Comparison of ENCODE assay signal across 1 cellular context in genomic region chr7:92279429-92280031, GRCh38.
TF ChIP-seq lines count a peak whose summit lies in the region.

No MANE protein-coding gene starts in this region.

TF ChIP-seq in HepG2, 621 proteins besides CTCF, POLR2A, EP300 and RAD21:
- TF ChIP-seq NCOA2 (CRISPR knock-in tag; IDR thresholded peaks at IDR 0.05) = no peak
- no peak for TF ChIP-seq ZNF12 (CRISPR knock-in tag; IDR thresholded peaks at IDR 0.05)
- TF ChIP-seq ZSCAN30 (CRISPR knock-in tag; IDR thresholded peaks at IDR 0.05) = no peak
- TF ChIP-seq, protein P1, sequence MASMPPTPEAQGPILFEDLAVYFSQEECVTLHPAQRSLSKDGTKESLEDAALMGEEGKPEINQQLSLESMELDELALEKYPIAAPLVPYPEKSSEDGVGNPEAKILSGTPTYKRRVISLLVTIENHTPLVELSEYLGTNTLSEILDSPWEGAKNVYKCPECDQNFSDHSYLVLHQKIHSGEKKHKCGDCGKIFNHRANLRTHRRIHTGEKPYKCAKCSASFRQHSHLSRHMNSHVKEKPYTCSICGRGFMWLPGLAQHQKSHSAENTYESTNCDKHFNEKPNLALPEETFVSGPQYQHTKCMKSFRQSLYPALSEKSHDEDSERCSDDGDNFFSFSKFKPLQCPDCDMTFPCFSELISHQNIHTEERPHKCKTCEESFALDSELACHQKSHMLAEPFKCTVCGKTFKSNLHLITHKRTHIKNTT (CRISPR knock-in tag; IDR thresholded peaks at IDR 0.05) = no peak
- no peak for TF ChIP-seq SRY (CRISPR knock-in tag; IDR thresholded peaks at IDR 0.05)
- no peak for TF ChIP-seq ZNF782 (CRISPR knock-in tag; IDR thresholded peaks at IDR 0.05; ENCODE audit: borderline replicate concordance)
- no peak for TF ChIP-seq GZF1 (CRISPR knock-in tag; IDR thresholded peaks at IDR 0.05)
- TF ChIP-seq TBL1XR1 (IDR thresholded peaks at IDR 0.05; ENCODE audit: borderline replicate concordance, low read length, partially characterized antibody) = no peak
- TF ChIP-seq, protein P2, sequence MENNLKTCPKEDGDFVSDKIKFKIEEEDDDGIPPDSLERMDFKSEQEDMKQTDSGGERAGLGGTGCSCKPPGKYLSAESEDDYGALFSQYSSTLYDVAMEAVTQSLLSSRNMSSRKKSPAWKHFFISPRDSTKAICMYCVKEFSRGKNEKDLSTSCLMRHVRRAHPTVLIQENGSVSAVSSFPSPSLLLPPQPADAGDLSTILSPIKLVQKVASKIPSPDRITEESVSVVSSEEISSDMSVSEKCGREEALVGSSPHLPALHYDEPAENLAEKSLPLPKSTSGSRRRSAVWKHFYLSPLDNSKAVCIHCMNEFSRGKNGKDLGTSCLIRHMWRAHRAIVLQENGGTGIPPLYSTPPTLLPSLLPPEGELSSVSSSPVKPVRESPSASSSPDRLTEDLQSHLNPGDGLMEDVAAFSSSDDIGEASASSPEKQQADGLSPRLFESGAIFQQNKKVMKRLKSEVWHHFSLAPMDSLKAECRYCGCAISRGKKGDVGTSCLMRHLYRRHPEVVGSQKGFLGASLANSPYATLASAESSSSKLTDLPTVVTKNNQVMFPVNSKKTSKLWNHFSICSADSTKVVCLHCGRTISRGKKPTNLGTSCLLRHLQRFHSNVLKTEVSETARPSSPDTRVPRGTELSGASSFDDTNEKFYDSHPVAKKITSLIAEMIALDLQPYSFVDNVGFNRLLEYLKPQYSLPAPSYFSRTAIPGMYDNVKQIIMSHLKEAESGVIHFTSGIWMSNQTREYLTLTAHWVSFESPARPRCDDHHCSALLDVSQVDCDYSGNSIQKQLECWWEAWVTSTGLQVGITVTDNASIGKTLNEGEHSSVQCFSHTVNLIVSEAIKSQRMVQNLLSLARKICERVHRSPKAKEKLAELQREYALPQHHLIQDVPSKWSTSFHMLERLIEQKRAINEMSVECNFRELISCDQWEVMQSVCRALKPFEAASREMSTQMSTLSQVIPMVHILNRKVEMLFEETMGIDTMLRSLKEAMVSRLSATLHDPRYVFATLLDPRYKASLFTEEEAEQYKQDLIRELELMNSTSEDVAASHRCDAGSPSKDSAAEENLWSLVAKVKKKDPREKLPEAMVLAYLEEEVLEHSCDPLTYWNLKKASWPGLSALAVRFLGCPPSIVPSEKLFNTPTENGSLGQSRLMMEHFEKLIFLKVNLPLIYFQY (CRISPR knock-in tag; IDR thresholded peaks at IDR 0.05; ENCODE audit: borderline replicate concordance) = no peak
- TF ChIP-seq, protein P3, sequence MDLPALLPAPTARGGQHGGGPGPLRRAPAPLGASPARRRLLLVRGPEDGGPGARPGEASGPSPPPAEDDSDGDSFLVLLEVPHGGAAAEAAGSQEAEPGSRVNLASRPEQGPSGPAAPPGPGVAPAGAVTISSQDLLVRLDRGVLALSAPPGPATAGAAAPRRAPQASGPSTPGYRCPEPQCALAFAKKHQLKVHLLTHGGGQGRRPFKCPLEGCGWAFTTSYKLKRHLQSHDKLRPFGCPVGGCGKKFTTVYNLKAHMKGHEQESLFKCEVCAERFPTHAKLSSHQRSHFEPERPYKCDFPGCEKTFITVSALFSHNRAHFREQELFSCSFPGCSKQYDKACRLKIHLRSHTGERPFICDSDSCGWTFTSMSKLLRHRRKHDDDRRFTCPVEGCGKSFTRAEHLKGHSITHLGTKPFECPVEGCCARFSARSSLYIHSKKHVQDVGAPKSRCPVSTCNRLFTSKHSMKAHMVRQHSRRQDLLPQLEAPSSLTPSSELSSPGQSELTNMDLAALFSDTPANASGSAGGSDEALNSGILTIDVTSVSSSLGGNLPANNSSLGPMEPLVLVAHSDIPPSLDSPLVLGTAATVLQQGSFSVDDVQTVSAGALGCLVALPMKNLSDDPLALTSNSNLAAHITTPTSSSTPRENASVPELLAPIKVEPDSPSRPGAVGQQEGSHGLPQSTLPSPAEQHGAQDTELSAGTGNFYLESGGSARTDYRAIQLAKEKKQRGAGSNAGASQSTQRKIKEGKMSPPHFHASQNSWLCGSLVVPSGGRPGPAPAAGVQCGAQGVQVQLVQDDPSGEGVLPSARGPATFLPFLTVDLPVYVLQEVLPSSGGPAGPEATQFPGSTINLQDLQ (CRISPR knock-in tag; IDR thresholded peaks at IDR 0.05) = no peak
- no peak for TF ChIP-seq RARA (CRISPR knock-in tag; IDR thresholded peaks at IDR 0.05)
- no peak for TF ChIP-seq U2AF1 (optimal IDR thresholded peaks at IDR 0.05; ENCODE audit: low read depth, low read length)
- no peak for TF ChIP-seq CEBPB (IDR thresholded peaks at IDR 0.05; ENCODE audit: borderline replicate concordance, low read depth, low read length)
- no peak for TF ChIP-seq ZBTB33 (CRISPR knock-in tag; IDR thresholded peaks at IDR 0.05)
